Comparison of ENCODE assay signal across 1 cellular context in genomic region chr1:246775531-246776385, GRCh38.
TF ChIP-seq lines count a peak whose summit lies in the region.

No MANE protein-coding gene starts in this region.

TF ChIP-seq in GM23338, 12 proteins besides CTCF, POLR2A, EP300 and RAD21 (continued from another document):
- no peak for TF ChIP-seq ETS1 (IDR thresholded peaks at IDR 0.05)
- no peak for TF ChIP-seq ZNF114 (CRISPR knock-in tag; IDR thresholded peaks at IDR 0.05)
- no peak for TF ChIP-seq ZNF331 (CRISPR knock-in tag; IDR thresholded peaks at IDR 0.05; ENCODE audit: low read depth)
- TF ChIP-seq NANOG (IDR thresholded peaks at IDR 0.05; ENCODE audit: borderline replicate concordance) = no peak
- no peak for TF ChIP-seq EZH2phosphoT487 (IDR thresholded peaks at IDR 0.05; ENCODE audit: unreplicated experiment)
- no peak for TF ChIP-seq REST (IDR thresholded peaks at IDR 0.05; ENCODE audit: unreplicated experiment)
- TF ChIP-seq POLR2AphosphoS5 (IDR thresholded peaks at IDR 0.05; ENCODE audit: low read depth) = no peak
